Comparison of ENCODE assay signal across 1 cellular context in genomic region chr7:44986218-44987053, GRCh38.
TF ChIP-seq lines count a peak whose summit lies in the region.

No MANE protein-coding gene starts in this region.

TF ChIP-seq in Ishikawa, 13 proteins besides CTCF, POLR2A, EP300 and RAD21:
- TF ChIP-seq, protein P1, sequence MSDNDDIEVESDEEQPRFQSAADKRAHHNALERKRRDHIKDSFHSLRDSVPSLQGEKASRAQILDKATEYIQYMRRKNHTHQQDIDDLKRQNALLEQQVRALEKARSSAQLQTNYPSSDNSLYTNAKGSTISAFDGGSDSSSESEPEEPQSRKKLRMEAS (IDR thresholded peaks at IDR 0.05), result peak; percentile 99
- TF ChIP-seq, protein P2, sequence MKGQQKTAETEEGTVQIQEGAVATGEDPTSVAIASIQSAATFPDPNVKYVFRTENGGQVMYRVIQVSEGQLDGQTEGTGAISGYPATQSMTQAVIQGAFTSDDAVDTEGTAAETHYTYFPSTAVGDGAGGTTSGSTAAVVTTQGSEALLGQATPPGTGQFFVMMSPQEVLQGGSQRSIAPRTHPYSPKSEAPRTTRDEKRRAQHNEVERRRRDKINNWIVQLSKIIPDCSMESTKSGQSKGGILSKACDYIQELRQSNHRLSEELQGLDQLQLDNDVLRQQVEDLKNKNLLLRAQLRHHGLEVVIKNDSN (IDR thresholded peaks at IDR 0.05), result 0 out of 2 replicates have a peak, but pooled peaks have one; percentile 54
- TF ChIP-seq YY1 (IDR thresholded peaks at IDR 0.05; ENCODE audit: low read depth) (peak; percentile 68; the same call in 1 of the 2 replicates), CEBPB (IDR thresholded peaks at IDR 0.05) (peak; percentile 38), TCF12 (IDR thresholded peaks at IDR 0.05; ENCODE audit: low read depth) (peak; percentile 69; the same call in 1 of the 2 replicates), CREB1 (IDR thresholded peaks at IDR 0.05; ENCODE audit: low read depth) (peak; percentile 92), TEAD4 (IDR thresholded peaks at IDR 0.05) (peak; percentile 32; the same call in 1 of the 2 replicates), EGR1 (IDR thresholded peaks at IDR 0.05) (no peak), NFIC (IDR thresholded peaks at IDR 0.05) (no peak; the same call in 1 of the 2 replicates), TAF1 (IDR thresholded peaks at IDR 0.05; ENCODE audit: low read depth) (peak; percentile 99), REST (IDR thresholded peaks at IDR 0.05; ENCODE audit: low read depth) (no peak), ZBTB7A (IDR thresholded peaks at IDR 0.05; ENCODE audit: low read depth) (peak; percentile 30; the same call in 1 of the 2 replicates)
TF ChIP-seq in Ishikawa: peak in this region for 9.
